ENCODE assay signal across 8 cellular contexts in the genomic region with DNA sequence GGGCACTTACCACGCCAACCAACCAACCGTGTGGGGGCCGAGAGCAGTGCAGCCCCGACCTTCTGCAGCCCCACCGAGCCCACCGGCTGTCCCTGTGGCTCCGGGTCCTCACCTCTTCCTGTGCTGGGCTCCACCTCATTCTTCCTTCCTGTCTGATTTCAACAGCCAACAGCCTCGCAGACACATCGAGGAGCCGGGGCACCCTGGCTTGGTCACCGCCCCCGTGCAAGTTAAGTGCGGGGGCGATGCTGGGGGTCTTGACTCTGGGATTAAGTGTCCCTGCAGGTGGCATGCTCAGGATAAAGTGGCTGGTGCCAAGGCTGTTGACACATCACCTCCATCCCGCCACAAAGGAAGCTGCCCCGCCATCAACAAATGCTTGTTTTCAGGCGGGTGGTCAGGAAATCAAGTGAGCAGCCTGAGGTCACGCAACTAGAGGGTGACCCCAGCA. TPM values are rescaled to one million over a fixed set of nuclear protein-coding genes. Genes with fewer than 3 reads are reported as not detected.
DNase-seq lines count a peak whose midpoint lies in the region; ATAC-seq, FAIRE-seq and TF ChIP-seq lines count a peak whose summit lies in the region.

A gene with protein sequence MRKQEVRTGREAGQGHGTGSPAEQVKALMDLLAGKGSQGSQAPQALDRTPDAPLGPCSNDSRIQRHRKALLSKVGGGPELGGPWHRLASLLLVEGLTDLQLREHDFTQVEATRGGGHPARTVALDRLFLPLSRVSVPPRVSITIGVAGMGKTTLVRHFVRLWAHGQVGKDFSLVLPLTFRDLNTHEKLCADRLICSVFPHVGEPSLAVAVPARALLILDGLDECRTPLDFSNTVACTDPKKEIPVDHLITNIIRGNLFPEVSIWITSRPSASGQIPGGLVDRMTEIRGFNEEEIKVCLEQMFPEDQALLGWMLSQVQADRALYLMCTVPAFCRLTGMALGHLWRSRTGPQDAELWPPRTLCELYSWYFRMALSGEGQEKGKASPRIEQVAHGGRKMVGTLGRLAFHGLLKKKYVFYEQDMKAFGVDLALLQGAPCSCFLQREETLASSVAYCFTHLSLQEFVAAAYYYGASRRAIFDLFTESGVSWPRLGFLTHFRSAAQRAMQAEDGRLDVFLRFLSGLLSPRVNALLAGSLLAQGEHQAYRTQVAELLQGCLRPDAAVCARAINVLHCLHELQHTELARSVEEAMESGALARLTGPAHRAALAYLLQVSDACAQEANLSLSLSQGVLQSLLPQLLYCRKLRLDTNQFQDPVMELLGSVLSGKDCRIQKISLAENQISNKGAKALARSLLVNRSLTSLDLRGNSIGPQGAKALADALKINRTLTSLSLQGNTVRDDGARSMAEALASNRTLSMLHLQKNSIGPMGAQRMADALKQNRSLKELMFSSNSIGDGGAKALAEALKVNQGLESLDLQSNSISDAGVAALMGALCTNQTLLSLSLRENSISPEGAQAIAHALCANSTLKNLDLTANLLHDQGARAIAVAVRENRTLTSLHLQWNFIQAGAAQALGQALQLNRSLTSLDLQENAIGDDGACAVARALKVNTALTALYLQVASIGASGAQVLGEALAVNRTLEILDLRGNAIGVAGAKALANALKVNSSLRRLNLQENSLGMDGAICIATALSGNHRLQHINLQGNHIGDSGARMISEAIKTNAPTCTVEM (minus strand): TSS at position 102 of the 451 bp plus-strand sequence. CDS start 12,367 bp downstream, outside the sequence.

- H3K4me3 ChIP-seq in HL-60 (replicated peaks; ENCODE audit: insufficient read depth, low read length) (0 out of 2 replicates have a peak within 1 kb of the TSS, but pooled peaks have one; percentile 2), H1 (ENCODE audit: extremely low read depth in 1 of 4, insufficient read depth in 2 of 4, low read depth in 3 of 4, low read length in 4 of 4) (no peak within 1 kb of the TSS)

- H3K9me3 Mint-ChIP-seq in activated CD4-positive, alpha-beta T cell treated with anti-CD3 and anti-CD28 coated beads for 36 hours (ENCODE audit: low read depth): no peaks in the 10 kb centered on the region
- no peaks in the 10 kb centered on the region for H3K9me3 Mint-ChIP-seq in HFFc6

- peak within 1 kb of the TSS; percentile 77 for H4K8ac ChIP-seq in H1 (ENCODE audit: extremely low read depth, insufficient read depth, low read length)

- H3K27ac ChIP-seq in HL-60 (replicated peaks) (peak within 1 kb of the TSS; percentile 22), H1 (ENCODE audit: low read depth, low read length) (no peak within 1 kb of the TSS)

- no peak within 1 kb of the TSS for H3K4ac ChIP-seq in H1 (replicated peaks; ENCODE audit: insufficient read length, low read depth, low read length)

- TF ChIP-seq CTCF in HL-60 (IDR thresholded peaks at IDR 0.05; ENCODE audit: insufficient read depth, low read length) (no peak), H1 (IDR thresholded peaks at IDR 0.05; ENCODE audit: control extremely low read depth in 1 of 3, insufficient read depth in 1 of 3, low read depth in 1 of 3, low read length in 3 of 3) (no peak), HFFc6 (IDR thresholded peaks at IDR 0.05) (no peak)

- H3K14ac ChIP-seq in H1 (ENCODE audit: insufficient read length): no peak within 1 kb of the TSS

- H3K4me1 Mint-ChIP-seq in activated CD4-positive, alpha-beta T cell treated with anti-CD3 and anti-CD28 coated beads for 36 hours: peaks cover 50% of the 10 kb centered on the region
- peaks cover 11% of the 10 kb centered on the region for H3K4me1 Mint-ChIP-seq in HFFc6 (ENCODE audit: low read depth)

- H2AK5ac ChIP-seq in H1 (ENCODE audit: low read depth, low read length): no peak within 1 kb of the TSS; the same call in 1 of the 2 replicates

- H3K79me1 ChIP-seq in H1 (ENCODE audit: low read depth, low read length): no peaks in the 10 kb centered on the region

- H3K23me2 ChIP-seq in H1 (ENCODE audit: low read depth, low read length): no peaks in the 10 kb centered on the region; the same call in 1 of the 2 replicates

- no peak within 1 kb of the TSS for H4K91ac ChIP-seq in H1 (replicated peaks; ENCODE audit: insufficient read length, low read length)

- H3K27ac Mint-ChIP-seq in activated CD4-positive, alpha-beta T cell treated with anti-CD3 and anti-CD28 coated beads for 36 hours: peak within 1 kb of the TSS; percentile 97
- no peak within 1 kb of the TSS for H3K27ac Mint-ChIP-seq in HFFc6

- H3K56ac ChIP-seq in H1 (replicated peaks; ENCODE audit: insufficient read length, low read depth, low read length): no peak within 1 kb of the TSS

- H3K27me3 Mint-ChIP-seq in activated CD4-positive, alpha-beta T cell treated with anti-CD3 and anti-CD28 coated beads for 36 hours: no peaks in the 10 kb centered on the region
- peaks cover 4% of the 10 kb centered on the region; the same call in 1 of the 2 replicates for H3K27me3 Mint-ChIP-seq in HFFc6 (ENCODE audit: insufficient read depth)

- no peak within 1 kb of the TSS for H2BK15ac ChIP-seq in H1 (ENCODE audit: low read length)

- no peak within 1 kb of the TSS for H2BK20ac ChIP-seq in H1 (ENCODE audit: low read length)

- no peak for TF ChIP-seq POLR2A in H1 (IDR thresholded peaks at IDR 0.05; ENCODE audit: control extremely low read depth in 1 of 2, low read depth in 2 of 2, low read length in 2 of 2)

- no peak for TF ChIP-seq RAD21 in H1 (IDR thresholded peaks at IDR 0.05 in 1 of 2, conservative IDR thresholded peaks at IDR 0.05 in 1 of 2; ENCODE audit: low read depth in 2 of 2, low read length in 2 of 2)

- intact Hi-C loops in activated CD4-positive, alpha-beta T cell treated with anti-CD3 and anti-CD28 coated beads for 36 hours (cut with DNase I, micrococcal nuclease): loop anchor here (5.0 kb wide), 3 partner anchors 35 to 120 kb away; partner anchors contain the start of genes CLUAP1 (in 1 of the 2) and SLX4 (in 1 of the 2)

- no peak for FAIRE-seq in H1 (lab: Jason Lieb, UNC)

- H3K79me2 ChIP-seq in H1 (ENCODE audit: control insufficient read depth in 1 of 2, insufficient read depth in 2 of 2, low read length in 2 of 2): no peaks in the 10 kb centered on the region

- no peaks in the 10 kb centered on the region for H3K36me3 ChIP-seq in H1 (ENCODE audit: control insufficient read depth in 2 of 4, insufficient read depth in 4 of 4, low read length in 3 of 4)

- peak; percentile 32 for ATAC-seq in activated CD4-positive, alpha-beta T cell treated with anti-CD3 and anti-CD28 coated beads for 36 hours
- ATAC-seq in GM21360 (IDR thresholded peaks at IDR 0.05; ENCODE audit: unreplicated experiment): no peak

- no peak within 1 kb of the TSS; a peak in 1 of 4 replicates for H3K4me2 ChIP-seq in H1 (ENCODE audit: insufficient read depth in 1 of 2, low read depth in 2 of 2, low read length in 2 of 2)

- H3K18ac ChIP-seq in H1 (ENCODE audit: extremely low read depth, low read length): peak within 1 kb of the TSS; percentile 19; the same call in 1 of the 2 replicates

- no peak within 1 kb of the TSS for H2AFZ ChIP-seq in H1 (ENCODE audit: low read length)

- H2BK120ac ChIP-seq in H1 (replicated peaks; ENCODE audit: low read depth, low read length): no peak within 1 kb of the TSS

- CTCF ChIA-PET in activated CD4-positive, alpha-beta T cell treated with anti-CD3 and anti-CD28 coated beads for 36 hours (lab: Charles Lee): no interaction called here
- CTCF ChIA-PET in H1 (lab: Charles Lee; ENCODE audit: partially characterized antibody): no interaction called here

- H4K5ac ChIP-seq in H1 (ENCODE audit: insufficient read length, low read depth, low read length): no peak within 1 kb of the TSS

- 0 out of 2 replicates have a peak within 1 kb of the TSS, but pooled peaks have one; percentile 11 for H2BK12ac ChIP-seq in H1 (ENCODE audit: low read depth, low read length)

- TF ChIP-seq EP300 in H1 (IDR thresholded peaks at IDR 0.05; ENCODE audit: borderline replicate concordance in 1 of 2, low read depth in 2 of 2, low read length in 2 of 2): no peak

- no peaks in the 10 kb centered on the region for H3K27me3 ChIP-seq in HL-60 (ENCODE audit: insufficient read depth, poor library complexity, severe bottlenecking)
- no peaks in the 10 kb centered on the region for H3K27me3 ChIP-seq in H1 (replicated peaks in 1 of 4; ENCODE audit: control insufficient read depth in 3 of 4, extremely low read depth in 1 of 4, insufficient read depth in 3 of 4, low read length in 3 of 4)

- no peak within 1 kb of the TSS; the same call in 1 of the 2 replicates for H2BK5ac ChIP-seq in H1 (ENCODE audit: low read depth, low read length)

- POLR2A ChIA-PET in activated CD4-positive, alpha-beta T cell treated with anti-CD3 and anti-CD28 coated beads for 36 hours (lab: Charles Lee): no interaction called here
- POLR2A ChIA-PET in H1 (lab: Charles Lee; ENCODE audit: partially characterized antibody): interaction anchor here (1.2 to 2.2 kb wide), 2 partner anchors 10 to 14 kb away, joined by 5 to 7 read pairs; no protein-coding TSS in a partner anchor

- H3K23ac ChIP-seq in H1 (ENCODE audit: insufficient read length): no peak within 1 kb of the TSS

- 94% methylated on average over 16 of the region's 18 CpGs; no CpG with 5 or more reads in 1 of the 2 experiments for WGBS in H1 (ENCODE audit: extremely low coverage in 1 of 2, insufficient coverage in 1 of 2, insufficient read length in 1 of 2, insufficient replicate concordance in 2 of 2, low coverage in 1 of 2, low lambda C conversion rate in 2 of 2, missing lambda C conversion rate in 1 of 2), 2 experiments

- H3K9me3 ChIP-seq in H1 (ENCODE audit: insufficient read depth in 2 of 2, low read depth in 1 of 2, low read length in 1 of 2): no peaks in the 10 kb centered on the region

- DNase-seq in HL-60 (ENCODE audit: low read depth in 1 of 2, low spot score in 1 of 2) (peak in 1 of 2 experiments; percentile 34), H1 (ENCODE audit: low read depth in 1 of 2, low spot score in 2 of 2) (no peak), hepatic stellate cell (ENCODE audit: low spot score) (no peak), HFFc6 (no peak), NCI-H1048 (lab: John Stamatoyannopoulos, UW) (no peak)
- DNase-seq in activated CD4-positive, alpha-beta T cell treated with anti-CD3 and anti-CD28 coated beads for 36 hours: peak; percentile 63
- DNase-seq in stimulated activated naive CD4-positive, alpha-beta T cell treated with Interleukin-2 at 50 U/mL for 16 hours (lab: John Stamatoyannopoulos, UW): peak; percentile 14

- peaks cover 8% of the 10 kb centered on the region for H3K36me3 Mint-ChIP-seq in activated CD4-positive, alpha-beta T cell treated with anti-CD3 and anti-CD28 coated beads for 36 hours (ENCODE audit: low read depth)
- no peaks in the 10 kb centered on the region for H3K36me3 Mint-ChIP-seq in HFFc6 (ENCODE audit: low read depth)

- H3K4me1 ChIP-seq in H1 (replicated peaks in 1 of 4; ENCODE audit: control insufficient read depth in 3 of 4, insufficient read depth in 4 of 4, low read length in 3 of 4): peaks cover 0 to 9% (median 7%) of the 10 kb centered on the region in 4 experiments; a peak in 6 of 7 replicates

- peaks cover 0 to 2% of the 10 kb centered on the region in 2 experiments for H4K20me1 ChIP-seq in H1 (replicated peaks in 1 of 2; ENCODE audit: control insufficient read depth in 1 of 2, insufficient read depth in 2 of 2, low read length in 2 of 2)

- no peak within 1 kb of the TSS for H3K9ac ChIP-seq in H1 (replicated peaks in 1 of 4; ENCODE audit: extremely low read depth in 1 of 4, low read depth in 3 of 4, low read length in 3 of 4)

- H3K4me3 Mint-ChIP-seq in activated CD4-positive, alpha-beta T cell treated with anti-CD3 and anti-CD28 coated beads for 36 hours: peak within 1 kb of the TSS; percentile 95
- H3K4me3 Mint-ChIP-seq in HFFc6: no peak within 1 kb of the TSS

RNA-seq across cellular contexts. Expression of the gene that starts here (rescaled TPM):
- total RNA-seq in activated CD4-positive, alpha-beta T cell treated with anti-CD3 and anti-CD28 coated beads for 36 hours: 10 to 100 TPM; 14.9 to 20.5 TPM
- total RNA-seq in H1 (2021; fragmentation: NEBNext Ultra II Directional; extraction: Animal tissue kit (Norgen Biotek cat#: 25700)): 0.20 and 0.21 TPM in 2 replicates
- 0.18 and 0.25 TPM in 2 replicates for polyA plus RNA-seq in H1 (2011; rRNA removed)
- polyA plus RNA-seq in H1 (2011; cell fraction: cytosol; rRNA removed): 0.26 TPM
- polyA plus RNA-seq in H1 (2011; cell fraction: nucleus; rRNA removed): 0.76 TPM
- polyA plus RNA-seq in H1 (2012, experiment 1 of 2): 0.31 to 0.40 TPM (median 0.34 TPM) in 4 replicates
- polyA plus RNA-seq in H1 (2012, experiment 2 of 2): 0.08 TPM
- polyA plus RNA-seq in H1 (2013, experiment 1 of 2): 0.06 TPM
- 0.04 TPM for polyA plus RNA-seq in H1 (2013, experiment 2 of 2)
- polyA minus RNA-seq in H1 (2011; rRNA and poly(A)+ RNA removed): 0.20 and 0.25 TPM in 2 replicates
- 0.29 TPM for polyA minus RNA-seq in H1 (2011; cell fraction: cytosol; rRNA and poly(A)+ RNA removed)
- 0.30 TPM for polyA minus RNA-seq in H1 (2011; cell fraction: nucleus; rRNA and poly(A)+ RNA removed)
- not detected for total RNA-seq in HFFc6 (2021; fragmentation: NEBNext Ultra II Directional; extraction: Animal tissue kit (Norgen Biotek cat#: 25700))

Comparison
In these comparisons a context has a peak if more than half of its experiments do, and no peak if none do; other contexts are left out.
1. RNA of the gene that starts here (total RNA-seq): 14.9 to 20.5 TPM in activated CD4-positive, alpha-beta T cell treated with anti-CD3 and anti-CD28 coated beads for 36 hours; 0.20 to 0.21 TPM in H1 and not detected in HFFc6; every median in the first group is over 10 times any median in the second.
2. DNase-seq: peak in activated CD4-positive, alpha-beta T cell treated with anti-CD3 and anti-CD28 coated beads for 36 hours (single experiment) and stimulated activated naive CD4-positive, alpha-beta T cell treated with Interleukin-2 at 50 U/mL for 16 hours (single experiment); none in H1 (0 of 2), hepatic stellate cell (single experiment), HFFc6 (single experiment) and NCI-H1048 (single experiment).